1 cellular context compared by ENCODE assay signal in genomic region chr2:26394694-26395093, GRCh38.
TF ChIP-seq lines count a peak whose summit lies in the region.

No MANE protein-coding gene starts in this region.

TF ChIP-seq in IMR-90, 13 proteins besides CTCF, POLR2A, EP300 and RAD21:
- no peak for TF ChIP-seq FOS (IDR thresholded peaks at IDR 0.05; ENCODE audit: low read depth, low read length)
- no peak for TF ChIP-seq MAZ (IDR thresholded peaks at IDR 0.05; ENCODE audit: borderline replicate concordance, low read depth, low read length)
